ENCODE assay signal across 8 cellular contexts in the genomic region with DNA sequence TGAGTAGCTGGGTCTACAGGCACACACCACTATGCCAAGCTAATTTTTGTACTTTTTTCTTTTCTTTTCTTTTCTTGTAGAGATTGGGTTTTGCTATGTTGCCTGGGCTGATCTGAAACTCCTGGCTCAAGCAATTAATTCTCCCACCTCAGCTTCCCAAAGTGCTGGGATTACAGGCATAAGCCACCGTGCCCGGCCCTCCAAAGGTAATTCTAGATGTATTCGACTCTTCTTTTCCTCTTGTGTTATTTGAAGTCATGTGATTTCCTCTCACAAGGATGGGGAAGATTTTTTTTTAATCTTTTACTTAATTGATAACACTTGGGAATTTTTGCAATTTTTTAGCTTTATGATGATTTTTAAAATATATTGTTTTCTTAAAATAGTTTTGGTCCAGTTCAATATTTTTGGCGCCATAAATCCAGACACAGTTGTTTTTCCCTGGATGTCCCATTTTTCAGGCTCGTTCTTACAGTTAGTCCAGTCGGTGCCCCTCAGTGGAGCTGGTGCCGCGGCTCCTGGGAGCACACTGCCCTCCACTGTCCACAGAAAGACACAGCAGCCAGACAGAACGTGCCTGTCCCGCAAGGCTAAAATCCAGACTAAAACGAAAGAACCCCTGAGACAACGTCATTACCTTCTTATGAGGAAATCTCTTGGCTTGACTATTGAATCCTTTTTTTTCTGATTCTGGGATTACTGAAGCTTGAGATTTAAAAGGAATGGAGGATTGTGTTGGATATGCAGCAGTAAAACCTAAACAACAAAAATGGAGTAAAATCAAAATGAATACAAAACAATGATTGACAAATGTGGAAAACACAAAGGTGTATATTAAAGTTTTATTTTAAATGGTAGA. TPM values are rescaled to one million over a fixed set of nuclear protein-coding genes. Genes with fewer than 3 reads are reported as not detected.
DNase-seq lines count a peak whose midpoint lies in the region; ATAC-seq and TF ChIP-seq lines count a peak whose summit lies in the region.

No MANE protein-coding gene starts in this region.

- intact Hi-C loops in left ventricle myocardium inferior (cut with micrococcal nuclease), result loop anchor here (2.0 kb wide), 1 partner anchor 192 kb away; no protein-coding TSS in a partner anchor

- H3K4me3 ChIP-seq in BE2C (ENCODE audit: low read depth, low read length) (no peak overlapping the region), left ventricle myocardium inferior (peak overlapping the region; percentile 48)

- H3K4me1 ChIP-seq in BE2C (no peaks in the 10 kb centered on the region), left ventricle myocardium inferior (peaks cover 22% of the 10 kb centered on the region)

- DNase-seq in BE2C (peak; percentile 65), NCI-H128 (lab: John Stamatoyannopoulos, UW; ENCODE audit: unreplicated experiment) (peak; percentile 72), T-helper 9 cell (peak; percentile 59), anterior cingulate cortex (lab: John Stamatoyannopoulos, UW) (peak in 52 of 58 donors; percentile 19 to 81 (median 57)), left ventricle myocardium inferior (peak; percentile 78), putamen (ENCODE audit: low spot score) (peak; percentile 80)

- H3K36me3 ChIP-seq in BE2C (no peaks in the 10 kb centered on the region), left ventricle myocardium inferior (no peaks in the 10 kb centered on the region)

- ATAC-seq in GM21390 (IDR thresholded peaks at IDR 0.05; ENCODE audit: unreplicated experiment) (peak; percentile 43), HG03460 (IDR thresholded peaks at IDR 0.05; ENCODE audit: unreplicated experiment) (no peak)

- H3K9me3 ChIP-seq in BE2C (no peaks in the 10 kb centered on the region), left ventricle myocardium inferior (replicated peaks) (no peaks in the 10 kb centered on the region)

- TF ChIP-seq CTCF in BE2C (IDR thresholded peaks at IDR 0.05; ENCODE audit: low read depth, low read length) (peak; percentile 84), left ventricle myocardium inferior (IDR thresholded peaks at IDR 0.05; ENCODE audit: borderline replicate concordance) (peak; percentile 99)

- peak overlapping the region; percentile 88 for H3K27ac ChIP-seq in left ventricle myocardium inferior (replicated peaks)

- H3K27me3 ChIP-seq in BE2C, result no peaks in the 10 kb centered on the region
- no peaks in the 10 kb centered on the region for H3K27me3 ChIP-seq in left ventricle myocardium inferior (ENCODE audit: low read depth)

RNA-seq across cellular contexts. Expression of gene STPG1, which starts 22.4 kb away (rescaled TPM):
- 2.3 TPM for polyA plus RNA-seq in BE2C (2012; ENCODE audit: insufficient read depth, insufficient read length, low read depth)
- total RNA-seq in left ventricle myocardium inferior, result 4.9 TPM

RNA-seq across cellular contexts. Expression of gene NIPAL3, which starts 24.4 kb away (rescaled TPM):
- 2.8 TPM for polyA plus RNA-seq in BE2C (2012; ENCODE audit: insufficient read depth, insufficient read length, low read depth)
- 30.1 TPM for total RNA-seq in left ventricle myocardium inferior
